16 cellular contexts compared by ENCODE assay signal in genomic region chr16:67837811-67838210, GRCh38. TPM values are rescaled to one million over a fixed set of nuclear protein-coding genes. Genes with fewer than 3 reads are reported as not detected.
DNase-seq lines count a peak whose midpoint lies in the region; ATAC-seq and TF ChIP-seq lines count a peak whose summit lies in the region.
"Had no signal": no experiment of that assay in that cellular context is flagged by ENCODE, and none has a peak within 500 bp of the region (broad histone marks: within the 10 kb centered on the region; RNA-seq: fewer than 3 reads in every experiment).

No MANE protein-coding gene starts in this region.

- no peaks in the 10 kb centered on the region for H3K27me3 Mint-ChIP-seq in CD4-positive, alpha-beta T cell
- H3K27me3 Mint-ChIP-seq in activated T-helper 17 cell treated with anti-CD3 and anti-CD28 coated beads, Interleukin-2, amount 50 U/mL, for 72 hours, result no peaks in the 10 kb centered on the region
- no peaks in the 10 kb centered on the region for H3K27me3 Mint-ChIP-seq in neural crest cell (ENCODE audit: low read depth)
- H3K27me3 Mint-ChIP-seq in stimulated activated naive B cell treated with anti-CD40 and anti-IgM and Interleukin-4, amounts not matched to agents 10 μg/mL and 1 μg/mL and 100 μg/mL, for 72 hours, result no peaks in the 10 kb centered on the region
- H3K27me3 Mint-ChIP-seq in activated naive CD4-positive, alpha-beta T cell treated with anti-CD3 and anti-CD28 coated beads, Interleukin-2, amount 10 ng/mL, durations not matched to agents 7 days and 5 days, result peaks cover 3% of the 10 kb centered on the region
- H3K27me3 Mint-ChIP-seq: CD4-positive, CD25-positive, alpha-beta regulatory T cell; IgD-negative memory B cell had no signal

- peaks cover 22% of the 10 kb centered on the region for H3K4me1 Mint-ChIP-seq in CD4-positive, alpha-beta T cell (ENCODE audit: low read depth)
- peaks cover 6% of the 10 kb centered on the region for H3K4me1 Mint-ChIP-seq in activated T-helper 17 cell treated with anti-CD3 and anti-CD28 coated beads, Interleukin-2, amount 50 U/mL, for 72 hours
- peaks cover 19% of the 10 kb centered on the region for H3K4me1 Mint-ChIP-seq in neural crest cell
- H3K4me1 Mint-ChIP-seq in stimulated activated naive B cell treated with anti-CD40 and anti-IgM and Interleukin-4, amounts not matched to agents 10 μg/mL and 1 μg/mL and 100 μg/mL, for 72 hours, result peaks cover 11 to 18% of the 10 kb centered on the region in 2 donors
- H3K4me1 Mint-ChIP-seq in activated naive CD4-positive, alpha-beta T cell treated with anti-CD3 and anti-CD28 coated beads, Interleukin-2, amount 10 ng/mL, durations not matched to agents 7 days and 5 days, result peaks cover 20% of the 10 kb centered on the region

- H3K4me3 Mint-ChIP-seq in CD4-positive, alpha-beta T cell, result peak overlapping the region; percentile 7
- H3K4me3 Mint-ChIP-seq in activated T-helper 17 cell treated with anti-CD3 and anti-CD28 coated beads, Interleukin-2, amount 50 U/mL, for 72 hours, result no peak overlapping the region
- peak overlapping the region; percentile 52 for H3K4me3 Mint-ChIP-seq in neural crest cell
- no peak overlapping the region for H3K4me3 Mint-ChIP-seq in stimulated activated naive B cell treated with anti-CD40 and anti-IgM and Interleukin-4, amounts not matched to agents 10 μg/mL and 1 μg/mL and 100 μg/mL, for 72 hours
- no peak overlapping the region for H3K4me3 Mint-ChIP-seq in activated naive CD4-positive, alpha-beta T cell treated with anti-CD3 and anti-CD28 coated beads, Interleukin-2, amount 10 ng/mL, durations not matched to agents 7 days and 5 days
- H3K4me3 Mint-ChIP-seq: GM23338, H9 had no signal

- H3K36me3 Mint-ChIP-seq in CD4-positive, alpha-beta T cell (ENCODE audit: low read depth), result peaks cover 12% of the 10 kb centered on the region
- peaks cover 2% of the 10 kb centered on the region for H3K36me3 Mint-ChIP-seq in activated T-helper 17 cell treated with anti-CD3 and anti-CD28 coated beads, Interleukin-2, amount 50 U/mL, for 72 hours (ENCODE audit: low read depth)
- no peaks in the 10 kb centered on the region for H3K36me3 Mint-ChIP-seq in neural crest cell (ENCODE audit: low read depth)
- H3K36me3 Mint-ChIP-seq in stimulated activated naive B cell treated with anti-CD40 and anti-IgM and Interleukin-4, amounts not matched to agents 10 μg/mL and 1 μg/mL and 100 μg/mL, for 72 hours, result no peaks in the 10 kb centered on the region
- peaks cover 3% of the 10 kb centered on the region for H3K36me3 Mint-ChIP-seq in activated naive CD4-positive, alpha-beta T cell treated with anti-CD3 and anti-CD28 coated beads, Interleukin-2, amount 10 ng/mL, durations not matched to agents 7 days and 5 days
- H3K36me3 Mint-ChIP-seq: CD4-positive, CD25-positive, alpha-beta regulatory T cell; IgD-negative memory B cell had no signal

- DNase-seq in CD4-positive, alpha-beta T cell, result no peak
- DNase-seq in neural crest cell (ENCODE audit: low read depth, low spot score) (no peak), DMS 273 treated with DMSO at 0.1 percent for 48 hours (lab: John Stamatoyannopoulos, UW) (no peak), SK-N-DZ (ENCODE audit: low spot score) (no peak)
- no peak for DNase-seq in stimulated activated naive B cell treated with anti-CD40 and anti-IgM and Interleukin-4, amounts not matched to agents 10 μg/mL and 1 μg/mL and 100 μg/mL, for 72 hours
- no peak for DNase-seq in activated naive CD4-positive, alpha-beta T cell treated with anti-CD3 and anti-CD28 coated beads, Interleukin-2, amount 10 ng/mL, durations not matched to agents 7 days and 5 days
- DNase-seq: ACHN; CD4-positive, CD25-positive, alpha-beta regulatory T cell; DMS79 treated with DMSO at 0.1 percent for 48 hours; EL; H9 had no signal

- H3K27ac Mint-ChIP-seq in CD4-positive, alpha-beta T cell, result no peak overlapping the region
- peak overlapping the region; percentile 31 for H3K27ac Mint-ChIP-seq in activated T-helper 17 cell treated with anti-CD3 and anti-CD28 coated beads, Interleukin-2, amount 50 U/mL, for 72 hours
- no peak overlapping the region for H3K27ac Mint-ChIP-seq in neural crest cell (ENCODE audit: unreplicated experiment)
- peak overlapping the region; percentile 47 for H3K27ac Mint-ChIP-seq in stimulated activated naive B cell treated with anti-CD40 and anti-IgM and Interleukin-4, amounts not matched to agents 10 μg/mL and 1 μg/mL and 100 μg/mL, for 72 hours
- H3K27ac Mint-ChIP-seq in activated naive CD4-positive, alpha-beta T cell treated with anti-CD3 and anti-CD28 coated beads, Interleukin-2, amount 10 ng/mL, durations not matched to agents 7 days and 5 days, result no peak overlapping the region
- H3K27ac Mint-ChIP-seq: CD4-positive, CD25-positive, alpha-beta regulatory T cell; GM23338; IgD-negative memory B cell had no signal

- H3K27me3 ChIP-seq in CD4-positive, alpha-beta T cell (ENCODE audit: control insufficient read depth, insufficient read depth, low read length), result no peaks in the 10 kb centered on the region
- H3K27me3 ChIP-seq: BLaER1 treated with 17β-estradiol and CSF1 and Interleukin-3, amounts not matched to agents 10 nM and 100 nM had no signal

- intact Hi-C loops in CD4-positive, alpha-beta T cell (cut with DNase I, micrococcal nuclease), result no loop called here

- H3K9me3 Mint-ChIP-seq in CD4-positive, alpha-beta T cell, result no peaks in the 10 kb centered on the region
- no peaks in the 10 kb centered on the region for H3K9me3 Mint-ChIP-seq in activated T-helper 17 cell treated with anti-CD3 and anti-CD28 coated beads, Interleukin-2, amount 50 U/mL, for 72 hours
- H3K9me3 Mint-ChIP-seq in neural crest cell, result no peaks in the 10 kb centered on the region
- H3K9me3 Mint-ChIP-seq in stimulated activated naive B cell treated with anti-CD40 and anti-IgM and Interleukin-4, amounts not matched to agents 10 μg/mL and 1 μg/mL and 100 μg/mL, for 72 hours, result no peaks in the 10 kb centered on the region
- no peaks in the 10 kb centered on the region for H3K9me3 Mint-ChIP-seq in activated naive CD4-positive, alpha-beta T cell treated with anti-CD3 and anti-CD28 coated beads, Interleukin-2, amount 10 ng/mL, durations not matched to agents 7 days and 5 days
- H3K9me3 Mint-ChIP-seq: CD4-positive, CD25-positive, alpha-beta regulatory T cell; GM23338; H9; IgD-negative memory B cell had no signal

- no peaks in the 10 kb centered on the region for H3K9me3 ChIP-seq in CD4-positive, alpha-beta T cell (ENCODE audit: control insufficient read depth, low read length)
- H3K9me3 ChIP-seq: BLaER1 treated with 17β-estradiol and CSF1 and Interleukin-3, amounts not matched to agents 10 nM and 100 nM had no signal

- no peak overlapping the region for H3K27ac ChIP-seq in CD4-positive, alpha-beta T cell (ENCODE audit: low read depth, low read length)
- H3K27ac ChIP-seq: BLaER1 treated with 17β-estradiol and CSF1 and Interleukin-3, amounts not matched to agents 10 nM and 100 nM had no signal

- ATAC-seq in CD4-positive, alpha-beta T cell (ENCODE audit: poor library complexity), result no peak
- no peak for ATAC-seq in activated T-helper 17 cell treated with anti-CD3 and anti-CD28 coated beads, Interleukin-2, amount 50 U/mL, for 72 hours (replicated peaks)
- no peak for ATAC-seq in stimulated activated naive B cell treated with anti-CD40 and anti-IgM and Interleukin-4, amounts not matched to agents 10 μg/mL and 1 μg/mL and 100 μg/mL, for 72 hours (replicated peaks)
- ATAC-seq: GM23338 had no signal

- POLR2A ChIA-PET in CD4-positive, alpha-beta T cell (lab: Charles Lee), result no interaction called here

- TF ChIP-seq CTCF in CD4-positive, alpha-beta T cell (IDR thresholded peaks at IDR 0.05), result no peak
- TF ChIP-seq CTCF in neural crest cell (conservative IDR thresholded peaks at IDR 0.05), result no peak

- CTCF ChIA-PET in CD4-positive, alpha-beta T cell (lab: Charles Lee), result interaction anchor here (3.3 kb wide), 1 partner anchor 22 kb away, joined by 18 read pairs; no protein-coding TSS in a partner anchor
- CTCF ChIA-PET in activated naive CD4-positive, alpha-beta T cell treated with anti-CD3 and anti-CD28 coated beads, Interleukin-2, amount 10 ng/mL, durations not matched to agents 7 days and 5 days (lab: Charles Lee), result interaction anchor here (0.6 kb wide), 1 partner anchor 19 kb away, joined by 4 read pairs; no protein-coding TSS in a partner anchor

RNA-seq across cellular contexts. Expression of gene THAP11, which starts 4.3 kb away (rescaled TPM):
- total RNA-seq in CD4-positive, alpha-beta T cell, result 10 to 100 TPM; 31.2 to 32.1 TPM
- total RNA-seq in activated T-helper 17 cell treated with anti-CD3 and anti-CD28 coated beads, Interleukin-2, amount 50 U/mL, for 72 hours, result 10 to 100 TPM; 29.9 to 51.6 TPM
- 46.2 and 46.7 TPM in 2 replicates for total RNA-seq in neural crest cell
- 108 and 111 TPM in 2 replicates for polyA plus RNA-seq in SK-N-DZ (2014; cell fraction: cytosol; rRNA removed)
- polyA plus RNA-seq in SK-N-DZ (2014; cell fraction: nucleus; rRNA removed), result 56.2 TPM in 2 replicates

RNA-seq across cellular contexts. Expression of gene NUTF2, which starts 8.9 kb away (rescaled TPM):
- 10 to 100 TPM; 24.0 to 25.7 TPM for total RNA-seq in CD4-positive, alpha-beta T cell
- total RNA-seq in activated T-helper 17 cell treated with anti-CD3 and anti-CD28 coated beads, Interleukin-2, amount 50 U/mL, for 72 hours, result 100 to 1,000 TPM in 1 of 2 donors, 10 to 100 TPM in 1; 82.9 to 175 TPM
- 185 and 191 TPM in 2 replicates for total RNA-seq in neural crest cell
- 143 and 159 TPM in 2 replicates for polyA plus RNA-seq in SK-N-DZ (2014; cell fraction: cytosol; rRNA removed)
- polyA plus RNA-seq in SK-N-DZ (2014; cell fraction: nucleus; rRNA removed), result 137 and 145 TPM in 2 replicates

RNA-seq across cellular contexts. Expression of gene CENPT, which starts 9.7 kb away (rescaled TPM):
- total RNA-seq in CD4-positive, alpha-beta T cell, result 10 to 100 TPM; 77.5 to 84.1 TPM
- total RNA-seq in activated T-helper 17 cell treated with anti-CD3 and anti-CD28 coated beads, Interleukin-2, amount 50 U/mL, for 72 hours, result 10 to 100 TPM; 61.4 to 64.2 TPM
- total RNA-seq in neural crest cell, result 78.2 and 83.5 TPM in 2 replicates
- 41.6 and 54.9 TPM in 2 replicates for polyA plus RNA-seq in SK-N-DZ (2014; cell fraction: cytosol; rRNA removed)
- 463 and 467 TPM in 2 replicates for polyA plus RNA-seq in SK-N-DZ (2014; cell fraction: nucleus; rRNA removed)

RNA-seq across cellular contexts. Expression of gene TSNAXIP1, which starts 31.1 kb away (rescaled TPM):
- total RNA-seq in CD4-positive, alpha-beta T cell, result under 1 TPM; 0.52 to 0.61 TPM
- total RNA-seq in activated T-helper 17 cell treated with anti-CD3 and anti-CD28 coated beads, Interleukin-2, amount 50 U/mL, for 72 hours, result under 1 TPM in 1 of 2 donors, not detected in 1; 0.26 TPM
- total RNA-seq in neural crest cell, result 6.6 and 7.5 TPM in 2 replicates
- 0.27 and 0.70 TPM in 2 replicates for polyA plus RNA-seq in SK-N-DZ (2014; cell fraction: cytosol; rRNA removed)
- 13.3 and 17.3 TPM in 2 replicates for polyA plus RNA-seq in SK-N-DZ (2014; cell fraction: nucleus; rRNA removed)
- total RNA-seq: HT-29 had no signal
- polyA plus RNA-seq: CD4-positive, CD25-positive, alpha-beta regulatory T cell; IgD-negative memory B cell had no signal

RNA-seq across cellular contexts. Expression of gene RANBP10, which starts 31.5 kb away (rescaled TPM):
- 10 to 100 TPM; 12.0 to 13.6 TPM for total RNA-seq in CD4-positive, alpha-beta T cell
- 10 to 100 TPM; 18.4 to 21.0 TPM for total RNA-seq in activated T-helper 17 cell treated with anti-CD3 and anti-CD28 coated beads, Interleukin-2, amount 50 U/mL, for 72 hours
- total RNA-seq in neural crest cell, result 21.7 and 22.1 TPM in 2 replicates
- polyA plus RNA-seq in SK-N-DZ (2014; cell fraction: cytosol; rRNA removed), result 6.6 and 7.0 TPM in 2 replicates
- 13.8 and 17.4 TPM in 2 replicates for polyA plus RNA-seq in SK-N-DZ (2014; cell fraction: nucleus; rRNA removed)

Comparison
In these comparisons a context has a peak if more than half of its experiments do, and no peak if none do; other contexts are left out.
1. H3K27ac Mint-ChIP-seq: peak in activated T-helper 17 cell treated with anti-CD3 and anti-CD28 coated beads, Interleukin-2, amount 50 U/mL, for 72 hours (single experiment) and stimulated activated naive B cell treated with anti-CD40 and anti-IgM and Interleukin-4, amounts not matched to agents 10 μg/mL and 1 μg/mL and 100 μg/mL, for 72 hours (single experiment); none in CD4-positive, alpha-beta T cell (single experiment), neural crest cell (single experiment) and activated naive CD4-positive, alpha-beta T cell treated with anti-CD3 and anti-CD28 coated beads, Interleukin-2, amount 10 ng/mL, durations not matched to agents 7 days and 5 days (single experiment).
2. H3K4me3 Mint-ChIP-seq: peak in CD4-positive, alpha-beta T cell (single experiment) and neural crest cell (single experiment); none in activated T-helper 17 cell treated with anti-CD3 and anti-CD28 coated beads, Interleukin-2, amount 50 U/mL, for 72 hours (single experiment), stimulated activated naive B cell treated with anti-CD40 and anti-IgM and Interleukin-4, amounts not matched to agents 10 μg/mL and 1 μg/mL and 100 μg/mL, for 72 hours (0 of 2) and activated naive CD4-positive, alpha-beta T cell treated with anti-CD3 and anti-CD28 coated beads, Interleukin-2, amount 10 ng/mL, durations not matched to agents 7 days and 5 days (single experiment).